In the genomic region with DNA sequence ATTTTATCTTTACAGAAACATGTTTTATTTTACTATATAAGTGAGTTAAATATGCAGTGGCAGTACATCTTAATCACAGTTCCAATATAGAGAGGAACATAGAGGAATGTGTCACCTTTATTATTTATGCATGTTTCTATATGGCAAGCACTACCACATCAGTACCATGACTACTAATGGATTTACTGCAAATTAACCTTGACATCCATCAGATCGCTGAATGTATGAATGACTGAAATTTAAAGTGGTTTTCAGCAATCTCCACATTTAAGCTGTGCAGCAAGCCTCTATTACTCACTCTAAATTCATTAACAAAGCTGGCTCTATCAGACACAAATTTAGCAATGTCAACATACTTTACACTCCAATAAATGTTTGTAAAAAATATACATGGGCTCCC, we compare ENCODE assay signal across 8 cellular contexts.
"Had no signal": no experiment of that assay in that cellular context is flagged by ENCODE, and none has a peak within 500 bp of the region (broad histone marks: within the 10 kb centered on the region; RNA-seq: fewer than 3 reads in every experiment).

No MANE protein-coding gene starts in this region.

- DNase-seq: GM23248, GOT3, H7, KBM-7 had no signal

- H3K36me3 Mint-ChIP-seq: IgD-negative memory B cell had no signal

- H3K4me3 Mint-ChIP-seq: IgD-negative memory B cell had no signal

- H3K9me3 ChIP-seq: HAP-1 had no signal

- H3K27ac Mint-ChIP-seq: IgD-negative memory B cell had no signal

- H3K27me3 Mint-ChIP-seq: IgD-negative memory B cell had no signal

- FAIRE-seq: HepG2 had no signal

- ATAC-seq: HCT116, HepG2 had no signal

- H3K4me1 Mint-ChIP-seq: IgD-negative memory B cell had no signal
